16 cellular contexts compared by ENCODE assay signal in genomic region chr22:28402539-28402938, GRCh38.
"Had no signal": no experiment of that assay in that cellular context is flagged by ENCODE, and none has a peak within 500 bp of the region (broad histone marks: within the 10 kb centered on the region; RNA-seq: fewer than 3 reads in every experiment).

No MANE protein-coding gene starts in this region.

- H3K27me3 ChIP-seq: body of pancreas, gastroesophageal sphincter, neutrophil, thyroid gland, uterus had no signal

- H3K9ac ChIP-seq: parathyroid adenoma had no signal

- H3K36me3 ChIP-seq: gastroesophageal sphincter, neutrophil, thyroid gland, uterus had no signal

- H3K4me3 ChIP-seq: body of pancreas, gastroesophageal sphincter, lung, SK-N-MC, thyroid gland, uterus had no signal

- H3K4me1 ChIP-seq: body of pancreas, parathyroid adenoma, thyroid gland, uterus had no signal

- DNase-seq: activated naive CD4-positive, alpha-beta T cell treated with anti-CD3 and anti-CD28 coated beads, Interleukin-2, amount 10 ng/mL, durations not matched to agents 7 days and 5 days; amniotic stem cell; body of pancreas; caudate nucleus; left colon; naive B cell; stimulated activated CD4-positive, alpha-beta T cell treated with anti-CD3 and anti-CD28 coated beads, Interleukin-1b, Interleukin-23, amount 100 ng/mL, for 48 hours; T1000; thyroid gland; uterus had no signal

- H3K27ac ChIP-seq: body of pancreas, gastroesophageal sphincter, neutrophil, parathyroid adenoma, SK-N-MC, thyroid gland, uterus, VCaP had no signal

- H2AFZ ChIP-seq: parathyroid adenoma had no signal

- H3K4me1 Mint-ChIP-seq: naive B cell had no signal

- H3K4me3 Mint-ChIP-seq: activated naive CD4-positive, alpha-beta T cell treated with anti-CD3 and anti-CD28 coated beads, Interleukin-2, amount 10 ng/mL, durations not matched to agents 7 days and 5 days; naive B cell had no signal

- H3K9me3 Mint-ChIP-seq: naive B cell had no signal

- H3K9me3 ChIP-seq: body of pancreas, gastroesophageal sphincter, neutrophil, thyroid gland, uterus had no signal

- H3K36me3 Mint-ChIP-seq: activated naive CD4-positive, alpha-beta T cell treated with anti-CD3 and anti-CD28 coated beads, Interleukin-2, amount 10 ng/mL, durations not matched to agents 7 days and 5 days; naive B cell had no signal

- ATAC-seq: body of pancreas, gastroesophageal sphincter, left colon had no signal

- H3K27ac Mint-ChIP-seq: activated naive CD4-positive, alpha-beta T cell treated with anti-CD3 and anti-CD28 coated beads, Interleukin-2, amount 10 ng/mL, durations not matched to agents 7 days and 5 days; naive B cell had no signal
